In the genomic region with DNA sequence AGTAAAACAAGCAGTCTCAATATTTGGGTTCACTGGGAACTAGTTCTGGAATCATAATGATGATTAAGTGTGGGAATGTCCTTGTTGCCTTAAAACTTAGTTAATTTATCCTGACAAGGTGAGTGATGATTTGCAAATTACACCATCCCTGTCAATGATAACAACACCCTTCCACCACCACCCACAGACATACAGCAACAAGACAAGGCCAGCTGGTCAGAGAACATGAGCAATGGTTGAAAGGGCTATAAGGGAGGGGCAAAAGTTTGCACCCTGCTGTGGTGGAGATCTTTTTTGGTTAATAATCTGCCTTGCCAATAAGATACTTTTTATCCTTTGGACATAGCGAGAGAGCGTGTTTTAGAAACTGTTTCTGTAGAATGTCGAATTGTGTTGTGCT, we compare ENCODE assay signal across 8 cellular contexts.
"Had no signal": no experiment of that assay in that cellular context is flagged by ENCODE, and none has a peak within 500 bp of the region (broad histone marks: within the 10 kb centered on the region; RNA-seq: fewer than 3 reads in every experiment).

No MANE protein-coding gene starts in this region.

- ATAC-seq: GM12878 had no signal

- DNase-seq: GDM1, GF-D8 had no signal

- H3K4me3 ChIP-seq: GM12878 had no signal

- FAIRE-seq: G401.6, GM12878, GM12891, GM12892, GM18507, GM19239 had no signal
